1 cellular context compared by ENCODE assay signal in the genomic region with DNA sequence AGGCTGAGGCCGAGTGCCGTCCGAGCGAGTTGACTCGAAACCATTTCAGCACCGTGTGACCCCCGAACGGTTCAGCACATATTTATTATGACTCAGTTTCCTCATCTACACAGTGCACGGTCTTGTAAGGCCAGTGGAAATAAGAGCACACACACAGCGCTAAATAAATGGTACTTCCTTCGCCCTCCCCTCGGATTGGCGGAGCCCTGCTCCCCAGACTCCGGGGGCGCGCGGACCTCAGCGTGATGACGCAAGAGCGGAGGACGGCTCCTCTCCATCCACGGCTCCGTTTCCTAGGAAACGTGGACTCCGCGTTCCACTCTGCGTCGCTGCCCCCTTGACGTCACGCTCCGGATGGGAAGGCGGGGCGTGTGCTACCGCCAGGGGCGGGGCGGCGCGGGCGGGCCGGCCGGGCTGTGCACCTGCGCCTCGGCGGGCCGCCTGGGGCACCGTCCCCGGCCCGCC.
TF ChIP-seq lines count a peak whose summit lies in the region.

A gene with protein sequence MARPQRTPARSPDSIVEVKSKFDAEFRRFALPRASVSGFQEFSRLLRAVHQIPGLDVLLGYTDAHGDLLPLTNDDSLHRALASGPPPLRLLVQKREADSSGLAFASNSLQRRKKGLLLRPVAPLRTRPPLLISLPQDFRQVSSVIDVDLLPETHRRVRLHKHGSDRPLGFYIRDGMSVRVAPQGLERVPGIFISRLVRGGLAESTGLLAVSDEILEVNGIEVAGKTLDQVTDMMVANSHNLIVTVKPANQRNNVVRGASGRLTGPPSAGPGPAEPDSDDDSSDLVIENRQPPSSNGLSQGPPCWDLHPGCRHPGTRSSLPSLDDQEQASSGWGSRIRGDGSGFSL (plus strand): TSS at position 397 of the 465 bp plus-strand sequence. CDS start 79 bp downstream, outside the sequence.

TF ChIP-seq in HepG2, 621 proteins besides CTCF, POLR2A, EP300 and RAD21 (continued from another document and continues in another):
- TF ChIP-seq, protein P1, sequence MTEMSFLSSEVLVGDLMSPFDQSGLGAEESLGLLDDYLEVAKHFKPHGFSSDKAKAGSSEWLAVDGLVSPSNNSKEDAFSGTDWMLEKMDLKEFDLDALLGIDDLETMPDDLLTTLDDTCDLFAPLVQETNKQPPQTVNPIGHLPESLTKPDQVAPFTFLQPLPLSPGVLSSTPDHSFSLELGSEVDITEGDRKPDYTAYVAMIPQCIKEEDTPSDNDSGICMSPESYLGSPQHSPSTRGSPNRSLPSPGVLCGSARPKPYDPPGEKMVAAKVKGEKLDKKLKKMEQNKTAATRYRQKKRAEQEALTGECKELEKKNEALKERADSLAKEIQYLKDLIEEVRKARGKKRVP (CRISPR knock-in tag; IDR thresholded peaks at IDR 0.05): peak in 1 of 2 experiments; percentile 93; a peak in 2 of 4 replicates
- TF ChIP-seq SMAD9 (CRISPR knock-in tag; IDR thresholded peaks at IDR 0.05) (no peak), MXD4 (CRISPR knock-in tag; IDR thresholded peaks at IDR 0.05) (no peak), FOXO1 (CRISPR knock-in tag; IDR thresholded peaks at IDR 0.05) (no peak), SP5 (CRISPR knock-in tag; IDR thresholded peaks at IDR 0.05; ENCODE audit: borderline replicate concordance, low read depth) (peak; percentile 37; the same call in 1 of the 2 replicates), TBP (CRISPR knock-in tag; IDR thresholded peaks at IDR 0.05) (no peak), TCF7 (IDR thresholded peaks at IDR 0.05; ENCODE audit: low read depth) (no peak), SMARCE1 (IDR thresholded peaks at IDR 0.05; ENCODE audit: borderline replicate concordance) (no peak), JARID2 (CRISPR knock-in tag; IDR thresholded peaks at IDR 0.05; ENCODE audit: insufficient replicate concordance) (peak; percentile 58), ARNT (IDR thresholded peaks at IDR 0.05) (no peak), ZNF552 (CRISPR knock-in tag; IDR thresholded peaks at IDR 0.05; ENCODE audit: borderline replicate concordance) (no peak), ZNF160 (CRISPR knock-in tag; IDR thresholded peaks at IDR 0.05) (no peak; the same call in 1 of the 2 replicates), ZNF75D (CRISPR knock-in tag; IDR thresholded peaks at IDR 0.05; ENCODE audit: borderline replicate concordance) (no peak), NFE2L2 (IDR thresholded peaks at IDR 0.05; ENCODE audit: low read length) (no peak), RFXAP (CRISPR knock-in tag; IDR thresholded peaks at IDR 0.05; ENCODE audit: borderline replicate concordance) (no peak), ZMYM2 (CRISPR knock-in tag; IDR thresholded peaks at IDR 0.05) (no peak), ZNF230 (CRISPR knock-in tag; IDR thresholded peaks at IDR 0.05) (no peak), ESRRA (CRISPR knock-in tag; IDR thresholded peaks at IDR 0.05; ENCODE audit: low read depth) (no peak), KDM5B (CRISPR knock-in tag; IDR thresholded peaks at IDR 0.05; ENCODE audit: borderline replicate concordance) (no peak), TOPORS (CRISPR knock-in tag; IDR thresholded peaks at IDR 0.05) (no peak), HNF4G (IDR thresholded peaks at IDR 0.05; ENCODE audit: borderline replicate concordance, low read depth, low read length) (no peak), HNF4G (CRISPR knock-in tag; IDR thresholded peaks at IDR 0.05; ENCODE audit: borderline replicate concordance, low read depth) (no peak), SOX13 (IDR thresholded peaks at IDR 0.05) (no peak), SOX13 (CRISPR knock-in tag; conservative IDR thresholded peaks at IDR 0.05 in 1 of 2, IDR thresholded peaks at IDR 0.05 in 1 of 2) (peak in 1 of 2 experiments; percentile 16; a peak in 1 of 4 replicates), ZNF713 (CRISPR knock-in tag; IDR thresholded peaks at IDR 0.05) (no peak; the same call in 1 of the 2 replicates), FOXA3 (CRISPR knock-in tag; IDR thresholded peaks at IDR 0.05) (peak; percentile 48; the same call in 1 of the 2 replicates), ZSCAN9 (CRISPR knock-in tag; IDR thresholded peaks at IDR 0.05; ENCODE audit: borderline replicate concordance) (no peak), ZNF737 (CRISPR knock-in tag; IDR thresholded peaks at IDR 0.05; ENCODE audit: borderline replicate concordance) (no peak), ZBTB21 (CRISPR knock-in tag; IDR thresholded peaks at IDR 0.05) (peak; percentile 95), PCBP2 (optimal IDR thresholded peaks at IDR 0.05; ENCODE audit: low read depth, low read length, poor library complexity, severe bottlenecking) (no peak), ZNF256 (CRISPR knock-in tag; conservative IDR thresholded peaks at IDR 0.05) (no peak), ZNF792 (CRISPR knock-in tag; IDR thresholded peaks at IDR 0.05) (no peak), ZNF326 (CRISPR knock-in tag; IDR thresholded peaks at IDR 0.05; ENCODE audit: borderline replicate concordance) (no peak), TOE1 (CRISPR knock-in tag; IDR thresholded peaks at IDR 0.05) (no peak), CHD2 (IDR thresholded peaks at IDR 0.05; ENCODE audit: low read depth, low read length) (no peak), ZNF841 (CRISPR knock-in tag; IDR thresholded peaks at IDR 0.05; ENCODE audit: borderline replicate concordance) (no peak), NFYB (CRISPR knock-in tag; IDR thresholded peaks at IDR 0.05) (peak; percentile 68), JUN (CRISPR knock-in tag; IDR thresholded peaks at IDR 0.05) (no peak)
- TF ChIP-seq, protein P2, sequence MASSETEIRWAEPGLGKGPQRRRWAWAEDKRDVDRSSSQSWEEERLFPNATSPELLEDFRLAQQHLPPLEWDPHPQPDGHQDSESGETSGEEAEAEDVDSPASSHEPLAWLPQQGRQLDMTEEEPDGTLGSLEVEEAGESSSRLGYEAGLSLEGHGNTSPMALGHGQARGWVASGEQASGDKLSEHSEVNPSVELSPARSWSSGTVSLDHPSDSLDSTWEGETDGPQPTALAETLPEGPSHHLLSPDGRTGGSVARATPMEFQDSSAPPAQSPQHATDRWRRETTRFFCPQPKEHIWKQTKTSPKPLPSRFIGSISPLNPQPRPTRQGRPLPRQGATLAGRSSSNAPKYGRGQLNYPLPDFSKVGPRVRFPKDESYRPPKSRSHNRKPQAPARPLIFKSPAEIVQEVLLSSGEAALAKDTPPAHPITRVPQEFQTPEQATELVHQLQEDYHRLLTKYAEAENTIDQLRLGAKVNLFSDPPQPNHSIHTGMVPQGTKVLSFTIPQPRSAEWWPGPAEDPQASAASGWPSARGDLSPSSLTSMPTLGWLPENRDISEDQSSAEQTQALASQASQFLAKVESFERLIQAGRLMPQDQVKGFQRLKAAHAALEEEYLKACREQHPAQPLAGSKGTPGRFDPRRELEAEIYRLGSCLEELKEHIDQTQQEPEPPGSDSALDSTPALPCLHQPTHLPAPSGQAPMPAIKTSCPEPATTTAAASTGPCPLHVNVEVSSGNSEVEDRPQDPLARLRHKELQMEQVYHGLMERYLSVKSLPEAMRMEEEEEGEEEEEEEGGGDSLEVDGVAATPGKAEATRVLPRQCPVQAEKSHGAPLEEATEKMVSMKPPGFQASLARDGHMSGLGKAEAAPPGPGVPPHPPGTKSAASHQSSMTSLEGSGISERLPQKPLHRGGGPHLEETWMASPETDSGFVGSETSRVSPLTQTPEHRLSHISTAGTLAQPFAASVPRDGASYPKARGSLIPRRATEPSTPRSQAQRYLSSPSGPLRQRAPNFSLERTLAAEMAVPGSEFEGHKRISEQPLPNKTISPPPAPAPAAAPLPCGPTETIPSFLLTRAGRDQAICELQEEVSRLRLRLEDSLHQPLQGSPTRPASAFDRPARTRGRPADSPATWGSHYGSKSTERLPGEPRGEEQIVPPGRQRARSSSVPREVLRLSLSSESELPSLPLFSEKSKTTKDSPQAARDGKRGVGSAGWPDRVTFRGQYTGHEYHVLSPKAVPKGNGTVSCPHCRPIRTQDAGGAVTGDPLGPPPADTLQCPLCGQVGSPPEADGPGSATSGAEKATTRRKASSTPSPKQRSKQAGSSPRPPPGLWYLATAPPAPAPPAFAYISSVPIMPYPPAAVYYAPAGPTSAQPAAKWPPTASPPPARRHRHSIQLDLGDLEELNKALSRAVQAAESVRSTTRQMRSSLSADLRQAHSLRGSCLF (CRISPR knock-in tag; IDR thresholded peaks at IDR 0.05; ENCODE audit: borderline replicate concordance): no peak
- TF ChIP-seq, protein P3, sequence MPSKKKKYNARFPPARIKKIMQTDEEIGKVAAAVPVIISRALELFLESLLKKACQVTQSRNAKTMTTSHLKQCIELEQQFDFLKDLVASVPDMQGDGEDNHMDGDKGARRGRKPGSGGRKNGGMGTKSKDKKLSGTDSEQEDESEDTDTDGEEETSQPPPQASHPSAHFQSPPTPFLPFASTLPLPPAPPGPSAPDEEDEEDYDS (CRISPR knock-in tag; IDR thresholded peaks at IDR 0.05): peak; percentile 47; the same call in 1 of the 2 replicates
- TF ChIP-seq, protein P4, sequence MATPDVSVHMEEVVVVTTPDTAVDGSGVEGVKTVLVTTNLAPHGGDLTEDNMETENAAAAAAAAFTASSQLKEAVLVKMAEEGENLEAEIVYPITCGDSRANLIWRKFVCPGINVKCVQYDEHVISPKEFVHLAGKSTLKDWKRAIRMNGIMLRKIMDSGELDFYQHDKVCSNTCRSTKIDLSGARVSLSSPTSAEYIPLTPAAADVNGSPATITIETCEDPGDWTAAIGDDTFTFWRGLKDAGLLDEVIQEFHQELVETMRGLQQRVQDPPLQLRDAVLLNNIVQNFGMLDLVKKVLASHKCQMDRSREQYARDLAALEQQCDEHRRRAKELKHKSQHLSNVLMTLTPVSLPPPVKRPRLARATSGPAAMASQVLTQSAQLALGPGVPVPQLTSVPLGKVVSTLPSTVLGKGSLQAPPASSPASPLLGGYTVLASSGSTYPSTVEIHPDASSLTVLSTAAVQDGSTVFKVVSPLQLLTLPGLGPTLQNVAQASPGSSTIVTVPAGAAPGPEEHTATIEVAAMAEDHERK (CRISPR knock-in tag; IDR thresholded peaks at IDR 0.05; ENCODE audit: low read depth): peak; percentile 84
- TF ChIP-seq, protein P5, sequence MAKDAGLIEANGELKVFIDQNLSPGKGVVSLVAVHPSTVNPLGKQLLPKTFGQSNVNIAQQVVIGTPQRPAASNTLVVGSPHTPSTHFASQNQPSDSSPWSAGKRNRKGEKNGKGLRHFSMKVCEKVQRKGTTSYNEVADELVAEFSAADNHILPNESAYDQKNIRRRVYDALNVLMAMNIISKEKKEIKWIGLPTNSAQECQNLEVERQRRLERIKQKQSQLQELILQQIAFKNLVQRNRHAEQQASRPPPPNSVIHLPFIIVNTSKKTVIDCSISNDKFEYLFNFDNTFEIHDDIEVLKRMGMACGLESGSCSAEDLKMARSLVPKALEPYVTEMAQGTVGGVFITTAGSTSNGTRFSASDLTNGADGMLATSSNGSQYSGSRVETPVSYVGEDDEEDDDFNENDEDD (CRISPR knock-in tag; IDR thresholded peaks at IDR 0.05; ENCODE audit: borderline replicate concordance): 0 out of 2 replicates have a peak, but pooled peaks have one; percentile 44
- TF ChIP-seq, protein P6, sequence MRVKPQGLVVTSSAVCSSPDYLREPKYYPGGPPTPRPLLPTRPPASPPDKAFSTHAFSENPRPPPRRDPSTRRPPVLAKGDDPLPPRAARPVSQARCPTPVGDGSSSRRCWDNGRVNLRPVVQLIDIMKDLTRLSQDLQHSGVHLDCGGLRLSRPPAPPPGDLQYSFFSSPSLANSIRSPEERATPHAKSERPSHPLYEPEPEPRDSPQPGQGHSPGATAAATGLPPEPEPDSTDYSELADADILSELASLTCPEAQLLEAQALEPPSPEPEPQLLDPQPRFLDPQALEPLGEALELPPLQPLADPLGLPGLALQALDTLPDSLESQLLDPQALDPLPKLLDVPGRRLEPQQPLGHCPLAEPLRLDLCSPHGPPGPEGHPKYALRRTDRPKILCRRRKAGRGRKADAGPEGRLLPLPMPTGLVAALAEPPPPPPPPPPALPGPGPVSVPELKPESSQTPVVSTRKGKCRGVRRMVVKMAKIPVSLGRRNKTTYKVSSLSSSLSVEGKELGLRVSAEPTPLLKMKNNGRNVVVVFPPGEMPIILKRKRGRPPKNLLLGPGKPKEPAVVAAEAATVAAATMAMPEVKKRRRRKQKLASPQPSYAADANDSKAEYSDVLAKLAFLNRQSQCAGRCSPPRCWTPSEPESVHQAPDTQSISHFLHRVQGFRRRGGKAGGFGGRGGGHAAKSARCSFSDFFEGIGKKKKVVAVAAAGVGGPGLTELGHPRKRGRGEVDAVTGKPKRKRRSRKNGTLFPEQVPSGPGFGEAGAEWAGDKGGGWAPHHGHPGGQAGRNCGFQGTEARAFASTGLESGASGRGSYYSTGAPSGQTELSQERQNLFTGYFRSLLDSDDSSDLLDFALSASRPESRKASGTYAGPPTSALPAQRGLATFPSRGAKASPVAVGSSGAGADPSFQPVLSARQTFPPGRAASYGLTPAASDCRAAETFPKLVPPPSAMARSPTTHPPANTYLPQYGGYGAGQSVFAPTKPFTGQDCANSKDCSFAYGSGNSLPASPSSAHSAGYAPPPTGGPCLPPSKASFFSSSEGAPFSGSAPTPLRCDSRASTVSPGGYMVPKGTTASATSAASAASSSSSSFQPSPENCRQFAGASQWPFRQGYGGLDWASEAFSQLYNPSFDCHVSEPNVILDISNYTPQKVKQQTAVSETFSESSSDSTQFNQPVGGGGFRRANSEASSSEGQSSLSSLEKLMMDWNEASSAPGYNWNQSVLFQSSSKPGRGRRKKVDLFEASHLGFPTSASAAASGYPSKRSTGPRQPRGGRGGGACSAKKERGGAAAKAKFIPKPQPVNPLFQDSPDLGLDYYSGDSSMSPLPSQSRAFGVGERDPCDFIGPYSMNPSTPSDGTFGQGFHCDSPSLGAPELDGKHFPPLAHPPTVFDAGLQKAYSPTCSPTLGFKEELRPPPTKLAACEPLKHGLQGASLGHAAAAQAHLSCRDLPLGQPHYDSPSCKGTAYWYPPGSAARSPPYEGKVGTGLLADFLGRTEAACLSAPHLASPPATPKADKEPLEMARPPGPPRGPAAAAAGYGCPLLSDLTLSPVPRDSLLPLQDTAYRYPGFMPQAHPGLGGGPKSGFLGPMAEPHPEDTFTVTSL (CRISPR knock-in tag; IDR thresholded peaks at IDR 0.05; ENCODE audit: borderline replicate concordance): no peak
- TF ChIP-seq, protein P7, sequence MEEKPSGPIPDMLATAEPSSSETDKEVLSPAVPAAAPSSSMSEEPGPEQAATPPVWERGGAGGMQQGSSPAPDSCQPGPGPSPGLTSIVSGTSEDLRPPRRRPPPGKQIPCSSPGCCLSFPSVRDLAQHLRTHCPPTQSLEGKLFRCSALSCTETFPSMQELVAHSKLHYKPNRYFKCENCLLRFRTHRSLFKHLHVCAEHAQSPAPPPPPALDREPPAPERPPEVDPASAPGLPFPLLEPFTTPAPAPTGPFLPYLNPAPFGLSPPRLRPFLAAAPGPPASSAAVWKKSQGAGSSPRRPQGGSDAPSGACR (CRISPR knock-in tag; IDR thresholded peaks at IDR 0.05): no peak
